11 cellular contexts compared by ENCODE assay signal in the genomic region with DNA sequence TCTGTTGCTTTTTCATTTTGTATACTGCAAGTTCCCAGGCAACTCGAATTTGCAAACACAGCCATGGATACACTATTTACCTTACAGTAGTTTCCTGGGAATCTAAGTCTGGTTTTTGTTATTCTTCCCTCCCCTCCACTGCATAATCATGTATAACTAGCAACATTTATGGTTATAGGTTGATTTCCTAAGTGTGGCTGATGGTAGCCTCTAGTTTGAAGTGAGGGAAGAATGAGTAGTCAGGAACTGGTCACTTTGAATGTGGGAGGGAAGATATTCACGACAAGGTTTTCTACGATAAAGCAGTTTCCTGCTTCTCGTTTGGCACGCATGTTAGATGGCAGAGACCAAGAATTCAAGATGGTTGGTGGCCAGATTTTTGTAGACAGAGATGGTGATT. TPM values are rescaled to one million over a fixed set of nuclear protein-coding genes. Genes with fewer than 3 reads are reported as not detected.
DNase-seq lines count a peak whose midpoint lies in the region; ATAC-seq and TF ChIP-seq lines count a peak whose summit lies in the region.
"Had no signal": no experiment of that assay in that cellular context is flagged by ENCODE, and none has a peak within 500 bp of the region (broad histone marks: within the 10 kb centered on the region; RNA-seq: fewer than 3 reads in every experiment).

A gene with protein sequence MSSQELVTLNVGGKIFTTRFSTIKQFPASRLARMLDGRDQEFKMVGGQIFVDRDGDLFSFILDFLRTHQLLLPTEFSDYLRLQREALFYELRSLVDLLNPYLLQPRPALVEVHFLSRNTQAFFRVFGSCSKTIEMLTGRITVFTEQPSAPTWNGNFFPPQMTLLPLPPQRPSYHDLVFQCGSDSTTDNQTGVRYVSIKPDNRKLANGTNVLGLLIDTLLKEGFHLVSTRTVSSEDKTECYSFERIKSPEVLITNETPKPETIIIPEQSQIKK (plus strand): TSS at position 182 of the 400 bp plus-strand sequence. CDS start 50 bp downstream, at position 232.

- peak within 1 kb of the TSS; percentile 54 for H3K27ac Mint-ChIP-seq in activated T-cell treated with anti-CD3 and anti-CD28 coated beads, Interleukin-2, amount 50 U/mL, for 72 hours

- H3K36me3 ChIP-seq in thoracic aorta = peaks cover 19% of the 10 kb centered on the region
- H3K36me3 ChIP-seq in effector memory CD4-positive, alpha-beta T cell (ENCODE audit: control insufficient read depth, insufficient read depth, low read length) = peaks cover 21% of the 10 kb centered on the region

- peak within 1 kb of the TSS in 1 of 2 donors; percentile 64 for H3K27ac ChIP-seq in thoracic aorta
- H3K27ac ChIP-seq in effector memory CD4-positive, alpha-beta T cell (ENCODE audit: insufficient read depth, low read length, poor library complexity, severe bottlenecking) = no peak within 1 kb of the TSS
- H3K27ac ChIP-seq: parathyroid adenoma had no signal

- H3K4me3 ChIP-seq in cardiac fibroblast (replicated peaks in 1 of 2; ENCODE audit: low read depth in 2 of 2, low read length in 2 of 2) (no peak within 1 kb of the TSS), thoracic aorta (no peak within 1 kb of the TSS)
- H3K4me3 ChIP-seq in effector memory CD4-positive, alpha-beta T cell (ENCODE audit: insufficient read depth, low read depth, low read length, poor library complexity, severe bottlenecking) = no peak within 1 kb of the TSS

- H3K4me3 Mint-ChIP-seq in activated T-cell treated with anti-CD3 and anti-CD28 coated beads, Interleukin-2, amount 50 U/mL, for 72 hours = no peak within 1 kb of the TSS
- H3K4me3 Mint-ChIP-seq in activated T-cell treated with anti-CD3 and anti-CD28 coated beads, Interleukin-2, amount 50 U/mL, for 4 hours = no peak within 1 kb of the TSS

- DNase-seq in activated T-cell treated with anti-CD3 and anti-CD28 coated beads, Interleukin-2, amount 50 U/mL, for 72 hours = no peak
- DNase-seq in activated T-cell treated with anti-CD3 and anti-CD28 coated beads, Interleukin-2, amount 50 U/mL, for 4 hours = no peak
- DNase-seq in cardiac fibroblast (ENCODE audit: low read depth in 2 of 2) = peak; percentile 50
- peak; percentile 50 for DNase-seq in left kidney (ENCODE audit: low read depth, low spot score)
- no peak for DNase-seq in thoracic aorta (ENCODE audit: low spot score)
- no peak for DNase-seq in GM19238 (ENCODE audit: insufficient read length, low spot score)
- no peak for DNase-seq in effector memory CD4-positive, alpha-beta T cell
- DNase-seq: activated gamma-delta T cell, NCI-H1930 had no signal

- H3K9me3 ChIP-seq in thoracic aorta = no peaks in the 10 kb centered on the region
- H3K9me3 ChIP-seq in effector memory CD4-positive, alpha-beta T cell (ENCODE audit: control insufficient read depth, low read length) = no peaks in the 10 kb centered on the region

- H3K36me3 Mint-ChIP-seq in activated T-cell treated with anti-CD3 and anti-CD28 coated beads, Interleukin-2, amount 50 U/mL, for 72 hours (ENCODE audit: insufficient read depth in 2 of 2) = peaks cover 10 to 40% of the 10 kb centered on the region in 2 donors
- H3K36me3 Mint-ChIP-seq in activated T-cell treated with anti-CD3 and anti-CD28 coated beads, Interleukin-2, amount 50 U/mL, for 4 hours (ENCODE audit: insufficient read depth) = peaks cover 52% of the 10 kb centered on the region

- no peak for ATAC-seq in activated T-cell treated with anti-CD3 and anti-CD28 coated beads, Interleukin-2, amount 50 U/mL, for 72 hours (replicated peaks in 1 of 2)
- no peak for ATAC-seq in activated T-cell treated with anti-CD3 and anti-CD28 coated beads, Interleukin-2, amount 50 U/mL, for 4 hours
- peak; percentile 67 for ATAC-seq in thoracic aorta (ENCODE audit: insufficient number of reproducible peaks, low FRiP score, low read depth)
- no peak for ATAC-seq in HG03045 (IDR thresholded peaks at IDR 0.05; ENCODE audit: unreplicated experiment)

- peaks cover 28% of the 10 kb centered on the region for H3K4me1 Mint-ChIP-seq in activated T-cell treated with anti-CD3 and anti-CD28 coated beads, Interleukin-2, amount 50 U/mL, for 72 hours (ENCODE audit: low read depth)
- peaks cover 44% of the 10 kb centered on the region for H3K4me1 Mint-ChIP-seq in activated T-cell treated with anti-CD3 and anti-CD28 coated beads, Interleukin-2, amount 50 U/mL, for 4 hours (ENCODE audit: low read depth)

- peaks cover 27 to 39% of the 10 kb centered on the region in 2 donors for H3K4me1 ChIP-seq in thoracic aorta (ENCODE audit: control insufficient read depth in 1 of 2, low read depth in 2 of 2)
- H3K4me1 ChIP-seq in effector memory CD4-positive, alpha-beta T cell (ENCODE audit: control insufficient read depth, insufficient read depth, low read length, poor library complexity, severe bottlenecking) = peaks cover 3% of the 10 kb centered on the region
- H3K4me1 ChIP-seq: parathyroid adenoma had no signal

- no peak for TF ChIP-seq CTCF in cardiac fibroblast (IDR thresholded peaks at IDR 0.05; ENCODE audit: low read depth, low read length)
- no peak for TF ChIP-seq CTCF in thoracic aorta (IDR thresholded peaks at IDR 0.05)

- peaks cover 2 to 4% of the 10 kb centered on the region in 2 donors for H3K9me3 Mint-ChIP-seq in activated T-cell treated with anti-CD3 and anti-CD28 coated beads, Interleukin-2, amount 50 U/mL, for 72 hours
- H3K9me3 Mint-ChIP-seq in activated T-cell treated with anti-CD3 and anti-CD28 coated beads, Interleukin-2, amount 50 U/mL, for 4 hours = no peaks in the 10 kb centered on the region

- H3K27me3 ChIP-seq in thoracic aorta (replicated peaks; ENCODE audit: insufficient read depth) = no peaks in the 10 kb centered on the region
- H3K27me3 ChIP-seq in effector memory CD4-positive, alpha-beta T cell (replicated peaks; ENCODE audit: control insufficient read depth, insufficient read depth, low read length, poor library complexity, severe bottlenecking) = no peaks in the 10 kb centered on the region

- no peaks in the 10 kb centered on the region for H3K27me3 Mint-ChIP-seq in activated T-cell treated with anti-CD3 and anti-CD28 coated beads, Interleukin-2, amount 50 U/mL, for 72 hours (ENCODE audit: low read depth)
- H3K27me3 Mint-ChIP-seq in activated T-cell treated with anti-CD3 and anti-CD28 coated beads, Interleukin-2, amount 50 U/mL, for 4 hours (ENCODE audit: low read depth) = no peaks in the 10 kb centered on the region

RNA-seq across cellular contexts. Expression of the gene that starts here (rescaled TPM):
- under 1 TPM; 0.31 to 0.32 TPM for total RNA-seq in activated T-cell treated with anti-CD3 and anti-CD28 coated beads, Interleukin-2, amount 50 U/mL, for 72 hours
- total RNA-seq in activated T-cell treated with anti-CD3 and anti-CD28 coated beads, Interleukin-2, amount 50 U/mL, for 4 hours = under 1 TPM; 0.18 to 0.82 (median 0.42) TPM
- total RNA-seq in thoracic aorta = 1 to 10 TPM in 1 of 2 donors, under 1 TPM in 1; 0.54 to 2.0 TPM

Comparison
In these comparisons a context has a peak if more than half of its experiments do, and no peak if none do; other contexts are left out.
1. DNase-seq: peak in cardiac fibroblast (2 of 2) and left kidney (single experiment); none in activated T-cell treated with anti-CD3 and anti-CD28 coated beads, Interleukin-2, amount 50 U/mL, for 72 hours (0 of 2), activated T-cell treated with anti-CD3 and anti-CD28 coated beads, Interleukin-2, amount 50 U/mL, for 4 hours (single experiment), thoracic aorta (single experiment), GM19238 (single experiment) and effector memory CD4-positive, alpha-beta T cell (0 of 3).